Comparison of ENCODE assay signal across 28 cellular contexts in the genomic region with DNA sequence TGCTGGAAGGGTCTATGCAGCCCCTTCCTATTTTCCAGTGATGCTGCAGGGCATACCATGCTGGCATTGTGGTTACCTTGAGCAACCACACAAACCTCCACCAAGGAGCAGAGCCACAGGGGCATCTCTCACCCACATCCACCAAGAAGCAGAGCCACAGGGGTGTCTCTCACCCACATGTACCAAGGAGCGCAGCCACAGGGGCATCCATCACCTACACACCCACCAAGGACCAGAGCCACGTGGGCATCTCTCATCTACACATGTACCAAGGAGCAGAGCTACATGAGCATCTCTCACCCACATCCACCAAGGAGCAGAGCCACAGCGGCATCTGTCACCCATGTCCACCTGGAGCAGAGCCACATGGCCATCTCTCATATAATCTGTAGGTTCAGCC. TPM values are rescaled to one million over a fixed set of nuclear protein-coding genes. Genes with fewer than 3 reads are reported as not detected.
DNase-seq lines count a peak whose midpoint lies in the region; ATAC-seq and TF ChIP-seq lines count a peak whose summit lies in the region.
"Had no signal": no experiment of that assay in that cellular context is flagged by ENCODE, and none has a peak within 500 bp of the region (broad histone marks: within the 10 kb centered on the region; RNA-seq: fewer than 3 reads in every experiment).

No MANE protein-coding gene starts in this region.

- no peaks in the 10 kb centered on the region for H3K9me3 ChIP-seq in adrenal gland (replicated peaks in 1 of 3)

- in situ Hi-C loops in G401 (cut with HindIII; ENCODE audit: low sequenced_read_pairs), result no loop called here

- CTCF ChIA-PET in activated CD4-positive, alpha-beta T cell treated with anti-CD3 and anti-CD28 coated beads for 36 hours (lab: Charles Lee), result no interaction called here

- H3K36me3 ChIP-seq in adrenal gland (replicated peaks in 1 of 2), result no peaks in the 10 kb centered on the region

- H3K27ac Mint-ChIP-seq in activated CD4-positive, alpha-beta T cell treated with anti-CD3 and anti-CD28 coated beads for 36 hours, result peak overlapping the region; percentile 10
- H3K27ac Mint-ChIP-seq in activated CD4-positive, alpha-beta T cell treated with anti-CD3 and anti-CD28 coated beads, Interleukin-2, amount 10 ng/mL, durations not matched to agents 24 days and 14 days, result no peak overlapping the region
- H3K27ac Mint-ChIP-seq in stimulated activated naive CD8-positive, alpha-beta T cell treated with anti-CD3 and anti-CD28 coated beads, Interleukin-15, amount 100 ng/mL, for 72 hours, result peak overlapping the region in 1 of 2 donors; percentile 66
- H3K27ac Mint-ChIP-seq in effector memory CD8-positive, alpha-beta T cell, result no peak overlapping the region

- no peaks in the 10 kb centered on the region for H3K27me3 ChIP-seq in adrenal gland

- no peak overlapping the region for H3K27ac ChIP-seq in adrenal gland
- H3K27ac ChIP-seq: 22Rv1, HL-60 had no signal

- intact Hi-C loops in activated CD4-positive, alpha-beta T cell treated with anti-CD3 and anti-CD28 coated beads for 36 hours (cut with DNase I, micrococcal nuclease), result no loop called here
- intact Hi-C loops in activated CD4-positive, alpha-beta T cell treated with anti-CD3 and anti-CD28 coated beads, Interleukin-2, amount 10 ng/mL, durations not matched to agents 24 days and 14 days (cut with micrococcal nuclease), result no loop called here
- intact Hi-C loops in adrenal gland (cut with DNase I), result loop anchor here in 1 of 2 donors (5.0 kb wide), 1 partner anchor 67 kb away; no protein-coding TSS in a partner anchor

- H3K4me3 Mint-ChIP-seq in activated CD4-positive, alpha-beta T cell treated with anti-CD3 and anti-CD28 coated beads for 36 hours, result no peak overlapping the region
- H3K4me3 Mint-ChIP-seq in activated CD4-positive, alpha-beta T cell treated with anti-CD3 and anti-CD28 coated beads, Interleukin-2, amount 10 ng/mL, durations not matched to agents 24 days and 14 days, result no peak overlapping the region
- no peak overlapping the region for H3K4me3 Mint-ChIP-seq in stimulated activated naive CD8-positive, alpha-beta T cell treated with anti-CD3 and anti-CD28 coated beads, Interleukin-15, amount 100 ng/mL, for 72 hours
- H3K4me3 Mint-ChIP-seq in effector memory CD8-positive, alpha-beta T cell, result no peak overlapping the region

- no peaks in the 10 kb centered on the region for H3K9me3 Mint-ChIP-seq in activated CD4-positive, alpha-beta T cell treated with anti-CD3 and anti-CD28 coated beads for 36 hours (ENCODE audit: low read depth)
- no peaks in the 10 kb centered on the region for H3K9me3 Mint-ChIP-seq in activated CD4-positive, alpha-beta T cell treated with anti-CD3 and anti-CD28 coated beads, Interleukin-2, amount 10 ng/mL, durations not matched to agents 24 days and 14 days
- no peaks in the 10 kb centered on the region for H3K9me3 Mint-ChIP-seq in stimulated activated naive CD8-positive, alpha-beta T cell treated with anti-CD3 and anti-CD28 coated beads, Interleukin-15, amount 100 ng/mL, for 72 hours
- no peaks in the 10 kb centered on the region for H3K9me3 Mint-ChIP-seq in effector memory CD8-positive, alpha-beta T cell

- WGBS in adrenal gland, 4 donors, result 80 to 92% (median 83%) methylated on average over 1 to 3 of the region's 3 CpGs; no CpG with 5 or more reads in 1 of the 4 donors

- no peak for TF ChIP-seq POLR2A in adrenal gland (IDR thresholded peaks at IDR 0.05)

- POLR2A ChIA-PET in activated CD4-positive, alpha-beta T cell treated with anti-CD3 and anti-CD28 coated beads for 36 hours (lab: Charles Lee), result no interaction called here

- H3K27me3 Mint-ChIP-seq in activated CD4-positive, alpha-beta T cell treated with anti-CD3 and anti-CD28 coated beads for 36 hours, result no peaks in the 10 kb centered on the region
- H3K27me3 Mint-ChIP-seq in activated CD4-positive, alpha-beta T cell treated with anti-CD3 and anti-CD28 coated beads, Interleukin-2, amount 10 ng/mL, durations not matched to agents 24 days and 14 days, result no peaks in the 10 kb centered on the region
- no peaks in the 10 kb centered on the region for H3K27me3 Mint-ChIP-seq in stimulated activated naive CD8-positive, alpha-beta T cell treated with anti-CD3 and anti-CD28 coated beads, Interleukin-15, amount 100 ng/mL, for 72 hours
- no peaks in the 10 kb centered on the region for H3K27me3 Mint-ChIP-seq in effector memory CD8-positive, alpha-beta T cell

- no peak overlapping the region for H3K4me3 ChIP-seq in adrenal gland
- H3K4me3 ChIP-seq: GM12878 had no signal

- H3K4me1 ChIP-seq in adrenal gland (replicated peaks in 1 of 2), result no peaks in the 10 kb centered on the region

- no peak for TF ChIP-seq CTCF in adrenal gland (IDR thresholded peaks at IDR 0.05)

- H3K4me1 Mint-ChIP-seq in activated CD4-positive, alpha-beta T cell treated with anti-CD3 and anti-CD28 coated beads for 36 hours, result peaks cover 29% of the 10 kb centered on the region
- H3K4me1 Mint-ChIP-seq in activated CD4-positive, alpha-beta T cell treated with anti-CD3 and anti-CD28 coated beads, Interleukin-2, amount 10 ng/mL, durations not matched to agents 24 days and 14 days, result peaks cover 23% of the 10 kb centered on the region
- peaks cover 22% of the 10 kb centered on the region for H3K4me1 Mint-ChIP-seq in stimulated activated naive CD8-positive, alpha-beta T cell treated with anti-CD3 and anti-CD28 coated beads, Interleukin-15, amount 100 ng/mL, for 72 hours
- peaks cover 11 to 16% of the 10 kb centered on the region in 2 donors for H3K4me1 Mint-ChIP-seq in effector memory CD8-positive, alpha-beta T cell (ENCODE audit: low read depth in 2 of 2)

- peak; percentile 10 for ATAC-seq in activated CD4-positive, alpha-beta T cell treated with anti-CD3 and anti-CD28 coated beads for 36 hours
- peak; percentile 50 for ATAC-seq in stimulated activated naive CD8-positive, alpha-beta T cell treated with anti-CD3 and anti-CD28 coated beads, Interleukin-15, amount 100 ng/mL, for 72 hours
- ATAC-seq in stimulated activated naive CD8-positive, alpha-beta T cell treated with anti-CD3 and anti-CD28 coated beads, Interleukin-15, Interleukin-2, amounts not matched to agents 100 U/mL and 50 U/mL, for 24 hours, result no peak
- peak; percentile 85 for ATAC-seq in effector memory CD8-positive, alpha-beta T cell (replicated peaks)
- ATAC-seq: HCT116, Panc1 had no signal

- no peak for DNase-seq in activated CD4-positive, alpha-beta T cell treated with anti-CD3 and anti-CD28 coated beads for 36 hours
- DNase-seq in activated CD4-positive, alpha-beta T cell treated with anti-CD3 and anti-CD28 coated beads, Interleukin-2, amount 10 ng/mL, durations not matched to agents 24 days and 14 days, result no peak
- DNase-seq in stimulated activated naive CD8-positive, alpha-beta T cell treated with anti-CD3 and anti-CD28 coated beads, Interleukin-15, amount 100 ng/mL, for 72 hours, result no peak
- DNase-seq in stimulated activated naive CD8-positive, alpha-beta T cell treated with anti-CD3 and anti-CD28 coated beads, Interleukin-15, Interleukin-2, amounts not matched to agents 100 U/mL and 50 U/mL, for 24 hours, result no peak
- no peak for DNase-seq in effector memory CD8-positive, alpha-beta T cell
- DNase-seq in G401 (ENCODE audit: low spot score) (no peak), hepatic stellate cell (ENCODE audit: low spot score) (no peak), adrenal gland (no peak)
- DNase-seq: DMS153, Karpas-422, NCI-H1092, NCI-H1436, NCI-H187, NCI-H2081 treated with DMSO at 0.1 percent for 48 hours, NCI-H2171, NCI-H226, NCI-H510A, NCI-H69, SHP77 treated with DMSO at 0.1 percent for 48 hours had no signal

- H3K36me3 Mint-ChIP-seq in activated CD4-positive, alpha-beta T cell treated with anti-CD3 and anti-CD28 coated beads for 36 hours (ENCODE audit: low read depth), result no peaks in the 10 kb centered on the region
- no peaks in the 10 kb centered on the region for H3K36me3 Mint-ChIP-seq in activated CD4-positive, alpha-beta T cell treated with anti-CD3 and anti-CD28 coated beads, Interleukin-2, amount 10 ng/mL, durations not matched to agents 24 days and 14 days (ENCODE audit: low read depth)
- no peaks in the 10 kb centered on the region for H3K36me3 Mint-ChIP-seq in effector memory CD8-positive, alpha-beta T cell (ENCODE audit: insufficient read depth)

RNA-seq across cellular contexts. Expression of a gene that starts 8.8 kb away (rescaled TPM):
- total RNA-seq in activated CD4-positive, alpha-beta T cell treated with anti-CD3 and anti-CD28 coated beads for 36 hours, result 10 to 100 TPM; 17.2 to 19.3 TPM
- 15.4 and 16.0 TPM in 2 replicates for total RNA-seq in activated CD4-positive, alpha-beta T cell treated with anti-CD3 and anti-CD28 coated beads, Interleukin-2, amount 10 ng/mL, durations not matched to agents 24 days and 14 days
- 35.0 and 39.8 TPM in 2 replicates for total RNA-seq in G401 (2014; rRNA removed; shearing (Covaris generic))
- 10 to 100 TPM; 45.0 to 79.8 (median 53.9) TPM for total RNA-seq in adrenal gland
- polyA plus RNA-seq in adrenal gland, result 10 to 100 TPM; 15.5 to 62.9 (median 21.4) TPM

RNA-seq across cellular contexts. Expression of a gene that starts 20.3 kb away (rescaled TPM):
- 10 to 100 TPM; 24.8 to 26.9 TPM for total RNA-seq in activated CD4-positive, alpha-beta T cell treated with anti-CD3 and anti-CD28 coated beads for 36 hours
- 22.7 and 23.2 TPM in 2 replicates for total RNA-seq in activated CD4-positive, alpha-beta T cell treated with anti-CD3 and anti-CD28 coated beads, Interleukin-2, amount 10 ng/mL, durations not matched to agents 24 days and 14 days
- total RNA-seq in G401 (2014; rRNA removed; shearing (Covaris generic)), result 3.9 and 7.0 TPM in 2 replicates
- 100 to 1,000 TPM; 123 to 241 (median 177) TPM for total RNA-seq in adrenal gland
- polyA plus RNA-seq in adrenal gland, result 100 to 1,000 TPM in 2 of 3 donors, 10 to 100 TPM in 1; 76.1 to 176 (median 148) TPM

RNA-seq across cellular contexts. Expression of a gene that starts 59.4 kb away (rescaled TPM):
- total RNA-seq in activated CD4-positive, alpha-beta T cell treated with anti-CD3 and anti-CD28 coated beads for 36 hours, result not detected
- not detected in 2 replicates for total RNA-seq in activated CD4-positive, alpha-beta T cell treated with anti-CD3 and anti-CD28 coated beads, Interleukin-2, amount 10 ng/mL, durations not matched to agents 24 days and 14 days
- not detected in 2 replicates for total RNA-seq in G401 (2014; rRNA removed; shearing (Covaris generic))
- total RNA-seq in adrenal gland, result not detected
- not detected for polyA plus RNA-seq in adrenal gland
- total RNA-seq: Daoy, GM12878, H4, OCI-LY7 had no signal
- polyA plus RNA-seq: BJ had no signal
